12 cellular contexts compared by ENCODE assay signal in genomic region chr10:110861930-110862677, GRCh38. TPM values are rescaled to one million over a fixed set of nuclear protein-coding genes. Genes with fewer than 3 reads are reported as not detected.
A peak's percentile ranks its signal among the peaks of the same experiment; 100 is the strongest.
DNase-seq lines count a peak whose midpoint lies in the region; ATAC-seq and TF ChIP-seq lines count a peak whose summit lies in the region.
"Had no signal": no experiment of that assay in that cellular context is flagged by ENCODE, and none has a peak within 500 bp of the region (broad histone marks: within the 10 kb centered on the region; RNA-seq: fewer than 3 reads in every experiment).

No MANE protein-coding gene starts in this region.

- H3K4me1 ChIP-seq in thymus (ENCODE audit: control insufficient read depth, insufficient read depth, low read length) (peaks cover 77% of the 10 kb centered on the region), uterus (peaks cover 0 to 7% of the 10 kb centered on the region in 2 donors)

- intact Hi-C loops in activated B cell treated with CpG ODN at 0.5 μM for 24 hours (cut with micrococcal nuclease) (loop anchor here (10.0 kb wide), 2 partner anchors 447 to 947 kb away; no protein-coding TSS in a partner anchor), uterus (cut with DNase I; ENCODE audit: low total_unique reads) (no loop called here)

- H3K36me3 Mint-ChIP-seq in activated CD8-positive, alpha-beta memory T cell treated with anti-CD3 and anti-CD28 coated beads, Interleukin-2, amount 10 ng/mL, durations not matched to agents 7 days and 5 days: peaks cover 9% of the 10 kb centered on the region
- H3K36me3 Mint-ChIP-seq in activated B cell treated with CpG ODN at 0.5 μM for 24 hours (ENCODE audit: low read depth) (no peaks in the 10 kb centered on the region), glutamatergic neuron (ENCODE audit: unreplicated experiment) (no peaks in the 10 kb centered on the region)

- POLR2A ChIA-PET in activated B cell treated with CpG ODN at 0.5 μM for 24 hours (lab: Charles Lee): interaction anchor here (0.8 to 5.6 kb wide), 4 partner anchors 10 to 18 kb away, joined by 3 to 64 read pairs (median 6); partner anchors contain the start of gene PDCD4

- no peak for ATAC-seq in activated CD8-positive, alpha-beta memory T cell treated with anti-CD3 and anti-CD28 coated beads, Interleukin-2, amount 10 ng/mL, durations not matched to agents 7 days and 5 days
- ATAC-seq in activated B cell treated with CpG ODN at 0.5 μM for 24 hours (ENCODE audit: low read depth): no peak
- no peak for ATAC-seq in HG03442 (IDR thresholded peaks at IDR 0.05; ENCODE audit: unreplicated experiment)
- ATAC-seq: PC-3 had no signal

- H3K27ac Mint-ChIP-seq in activated CD8-positive, alpha-beta memory T cell treated with anti-CD3 and anti-CD28 coated beads, Interleukin-2, amount 10 ng/mL, durations not matched to agents 7 days and 5 days: peak overlapping the region; percentile 52
- H3K27ac Mint-ChIP-seq in activated B cell treated with CpG ODN at 0.5 μM for 24 hours (peak overlapping the region; percentile 72), glutamatergic neuron (ENCODE audit: unreplicated experiment) (peak overlapping the region; percentile 76)

- no peaks in the 10 kb centered on the region for H3K27me3 Mint-ChIP-seq in activated CD8-positive, alpha-beta memory T cell treated with anti-CD3 and anti-CD28 coated beads, Interleukin-2, amount 10 ng/mL, durations not matched to agents 7 days and 5 days
- no peaks in the 10 kb centered on the region for H3K27me3 Mint-ChIP-seq in activated B cell treated with CpG ODN at 0.5 μM for 24 hours
- H3K27me3 Mint-ChIP-seq in glutamatergic neuron (ENCODE audit: unreplicated experiment): peaks cover 14% of the 10 kb centered on the region

- WGBS in thymus: 87% methylated on average over 6 of the region's 6 CpGs

- no peak for TF ChIP-seq POLR2A in uterus (IDR thresholded peaks at IDR 0.05)

- H3K9me3 ChIP-seq in thymus (ENCODE audit: control insufficient read depth): no peaks in the 10 kb centered on the region
- H3K9me3 ChIP-seq in uterus: no peaks in the 10 kb centered on the region
- H3K9me3 ChIP-seq: esophagus muscularis mucosa had no signal

- H3K36me3 ChIP-seq in thymus (ENCODE audit: control insufficient read depth, insufficient read depth): no peaks in the 10 kb centered on the region
- no peaks in the 10 kb centered on the region for H3K36me3 ChIP-seq in uterus
- H3K36me3 ChIP-seq: esophagus muscularis mucosa had no signal

- no peak overlapping the region for H3K4me3 Mint-ChIP-seq in activated CD8-positive, alpha-beta memory T cell treated with anti-CD3 and anti-CD28 coated beads, Interleukin-2, amount 10 ng/mL, durations not matched to agents 7 days and 5 days
- H3K4me3 Mint-ChIP-seq in activated B cell treated with CpG ODN at 0.5 μM for 24 hours: no peak overlapping the region
- no peak overlapping the region for H3K4me3 Mint-ChIP-seq in glutamatergic neuron (ENCODE audit: unreplicated experiment)

- H3K4me3 ChIP-seq in thymus (ENCODE audit: low read length): no peak overlapping the region
- H3K4me3 ChIP-seq in uterus: no peak overlapping the region
- H3K4me3 ChIP-seq: esophagus muscularis mucosa had no signal

- H3K27ac ChIP-seq in thymus (ENCODE audit: low read depth): peak overlapping the region; percentile 83
- no peak overlapping the region for H3K27ac ChIP-seq in uterus

- H3K27me3 ChIP-seq in thymus (ENCODE audit: control insufficient read depth, insufficient read depth) (no peaks in the 10 kb centered on the region), uterus (no peaks in the 10 kb centered on the region)
- H3K27me3 ChIP-seq: esophagus muscularis mucosa had no signal

- H3K4me1 Mint-ChIP-seq in activated CD8-positive, alpha-beta memory T cell treated with anti-CD3 and anti-CD28 coated beads, Interleukin-2, amount 10 ng/mL, durations not matched to agents 7 days and 5 days: peaks cover 91% of the 10 kb centered on the region
- H3K4me1 Mint-ChIP-seq in activated B cell treated with CpG ODN at 0.5 μM for 24 hours (peaks cover 97% of the 10 kb centered on the region), glutamatergic neuron (ENCODE audit: low read depth, unreplicated experiment) (peaks cover 52% of the 10 kb centered on the region)

- no peak for DNase-seq in activated CD8-positive, alpha-beta memory T cell treated with anti-CD3 and anti-CD28 coated beads, Interleukin-2, amount 10 ng/mL, durations not matched to agents 7 days and 5 days
- DNase-seq in activated CD8-positive, alpha-beta memory T cell treated with anti-CD3 and anti-CD28 coated beads, Interleukin-2, amount 50 U/mL, for 4 hours: no peak
- DNase-seq in activated B cell treated with CpG ODN at 0.5 μM for 24 hours (no peak), glutamatergic neuron (no peak), uterus (no peak)
- DNase-seq in effector CD8-positive, alpha-beta T cell (lab: John Stamatoyannopoulos, UW): no peak
- DNase-seq: amniotic stem cell, PC-3, retina had no signal

- H3K9me3 Mint-ChIP-seq in activated CD8-positive, alpha-beta memory T cell treated with anti-CD3 and anti-CD28 coated beads, Interleukin-2, amount 10 ng/mL, durations not matched to agents 7 days and 5 days (ENCODE audit: low read depth): no peaks in the 10 kb centered on the region
- H3K9me3 Mint-ChIP-seq in activated B cell treated with CpG ODN at 0.5 μM for 24 hours: no peaks in the 10 kb centered on the region
- H3K9me3 Mint-ChIP-seq in glutamatergic neuron (ENCODE audit: unreplicated experiment): peaks cover 13% of the 10 kb centered on the region

- TF ChIP-seq CTCF in activated B cell treated with CpG ODN at 0.5 μM for 24 hours (IDR thresholded peaks at IDR 0.05) (no peak), glutamatergic neuron (IDR thresholded peaks at IDR 0.05; ENCODE audit: partially characterized antibody, unreplicated experiment) (no peak), uterus (IDR thresholded peaks at IDR 0.05) (no peak)

- CTCF ChIA-PET in activated CD8-positive, alpha-beta memory T cell treated with anti-CD3 and anti-CD28 coated beads, Interleukin-2, amount 10 ng/mL, durations not matched to agents 7 days and 5 days (lab: Charles Lee): interaction anchor here (0.6 to 2.7 kb wide), 4 partner anchors 9 to 220 kb away, joined by 3 to 7 read pairs (median 4); partner anchors contain the start of gene PDCD4
- CTCF ChIA-PET in activated B cell treated with CpG ODN at 0.5 μM for 24 hours (lab: Charles Lee): interaction anchor here (1.0 to 1.2 kb wide), 4 partner anchors 10 to 116 kb away, joined by 3 read pairs; no protein-coding TSS in a partner anchor

RNA-seq across cellular contexts. Expression of gene PDCD4, which starts 9.6 kb away (rescaled TPM):
- 100 to 1,000 TPM in 1 of 2 experiments, 10 to 100 TPM in 1; 74.0 to 115 TPM for total RNA-seq in activated CD8-positive, alpha-beta memory T cell treated with anti-CD3 and anti-CD28 coated beads, Interleukin-2, amount 10 ng/mL, durations not matched to agents 7 days and 5 days
- total RNA-seq in activated B cell treated with CpG ODN at 0.5 μM for 24 hours (143 and 145 TPM in 2 replicates), glutamatergic neuron (ENCODE audit: unreplicated experiment) (149 TPM), uterus (100 to 1,000 TPM in 3 of 4 donors, 10 to 100 TPM in 1; 17.4 to 157 (median 138) TPM)
- polyA plus RNA-seq in thymus: 260 TPM

RNA-seq across cellular contexts. Expression of gene BBIP1, which starts 56.9 kb away (rescaled TPM):
- total RNA-seq in activated CD8-positive, alpha-beta memory T cell treated with anti-CD3 and anti-CD28 coated beads, Interleukin-2, amount 10 ng/mL, durations not matched to agents 7 days and 5 days: 10 to 100 TPM; 23.1 to 24.8 TPM
- total RNA-seq in activated B cell treated with CpG ODN at 0.5 μM for 24 hours (28.4 and 29.0 TPM in 2 replicates), glutamatergic neuron (ENCODE audit: unreplicated experiment) (39.1 TPM), uterus (10 to 100 TPM in 3 of 4 donors, 1 to 10 TPM in 1; 10.0 to 36.4 (median 29.4) TPM)
- 43.4 TPM for polyA plus RNA-seq in thymus

RNA-seq across cellular contexts. Expression of gene SHOC2, which starts 57.3 kb away (rescaled TPM):
- 10 to 100 TPM; 39.3 to 43.2 TPM for total RNA-seq in activated CD8-positive, alpha-beta memory T cell treated with anti-CD3 and anti-CD28 coated beads, Interleukin-2, amount 10 ng/mL, durations not matched to agents 7 days and 5 days
- total RNA-seq in activated B cell treated with CpG ODN at 0.5 μM for 24 hours (92.7 and 106 TPM in 2 replicates), glutamatergic neuron (ENCODE audit: unreplicated experiment) (98.3 TPM), uterus (100 to 1,000 TPM in 2 of 4 donors, 10 to 100 TPM in 2; 21.3 to 114 (median 92.5) TPM)
- polyA plus RNA-seq in thymus: 31.0 TPM
